In genomic region chr10:102410427-102411073, GRCh38 we compare ENCODE assay signal across 9 cellular contexts. TPM values are rescaled to one million over a fixed set of nuclear protein-coding genes. Genes with fewer than 3 reads are reported as not detected.
DNase-seq lines count a peak whose midpoint lies in the region; ATAC-seq, FAIRE-seq and TF ChIP-seq lines count a peak whose summit lies in the region.
"Had no signal": no experiment of that assay in that cellular context is flagged by ENCODE, and none has a peak within 500 bp of the region (broad histone marks: within the 10 kb centered on the region; RNA-seq: fewer than 3 reads in every experiment).

No MANE protein-coding gene starts in this region.

- H3K36me3 ChIP-seq in ES-I3 (ENCODE audit: insufficient read depth, low read length) (no peaks in the 10 kb centered on the region), heart right ventricle (no peaks in the 10 kb centered on the region), small intestine (ENCODE audit: control insufficient read depth in 2 of 2, insufficient read depth in 2 of 2, low read length in 2 of 2) (no peaks in the 10 kb centered on the region)

- 1 to 4% methylated on average over 47 to 48 of the region's 48 CpGs for WGBS in heart right ventricle, 2 donors
- 2 to 8% (median 2%) methylated on average over 40 to 48 of the region's 48 CpGs for WGBS in small intestine, 3 donors

- peaks cover 13 to 82% (median 80%) of the 10 kb centered on the region in 7 donors for H3K27me3 ChIP-seq in heart right ventricle
- H3K27me3 ChIP-seq in small intestine (ENCODE audit: control insufficient read depth in 2 of 2, insufficient read depth in 2 of 2, low read length in 2 of 2) = peaks cover 24 to 31% of the 10 kb centered on the region in 2 donors

- no peaks in the 10 kb centered on the region for H3K9me3 ChIP-seq in ES-I3 (ENCODE audit: control insufficient read depth, insufficient read depth, low read length)
- H3K9me3 ChIP-seq in heart right ventricle = no peaks in the 10 kb centered on the region
- no peaks in the 10 kb centered on the region for H3K9me3 ChIP-seq in small intestine (ENCODE audit: control insufficient read depth, low read depth)

- H3K4me1 ChIP-seq in ES-I3 (ENCODE audit: insufficient read depth, low read length) = peaks cover 21% of the 10 kb centered on the region
- H3K4me1 ChIP-seq in heart right ventricle = peaks cover 0 to 24% (median 13%) of the 10 kb centered on the region in 9 donors
- no peaks in the 10 kb centered on the region for H3K4me1 ChIP-seq in small intestine (ENCODE audit: control insufficient read depth in 2 of 2, insufficient read depth in 1 of 2, low read depth in 1 of 2, low read length in 1 of 2)

- ATAC-seq in heart right ventricle = peak in 3 of 8 donors; percentile 4 to 22 (median 22)
- ATAC-seq in sciatic nerve = peak; percentile 9

- H3K4me3 ChIP-seq in heart right ventricle (peak overlapping the region in 9 of 10 donors; percentile 12 to 46 (median 37)), small intestine (ENCODE audit: low read depth in 1 of 2, low read length in 2 of 2) (peak overlapping the region in 1 of 2 donors; percentile 23)

- no peak for FAIRE-seq in small intestine (lab: Jason Lieb, UNC)

- H3K9ac ChIP-seq in ES-I3 (ENCODE audit: low read depth, low read length) = peak overlapping the region; percentile 60

- TF ChIP-seq CTCF in heart right ventricle (IDR thresholded peaks at IDR 0.05) = no peak

- DNase-seq in activated T-cell treated with anti-CD3 and anti-CD28 coated beads, Interleukin-2, amount 50 U/mL, for 48 hours = peak; percentile 75 to 80
- DNase-seq in heart right ventricle (no peak), sciatic nerve (ENCODE audit: low spot score) (no peak), NCI-H524 (lab: John Stamatoyannopoulos, UW) (no peak), HUDEP-2 (lab: John Stamatoyannopoulos, UW; ENCODE audit: unreplicated experiment in 76 of 76) (no peak), small intestine (no peak), foreskin melanocyte (no peak)

- no peak overlapping the region for H3K27ac ChIP-seq in heart right ventricle
- H3K27ac ChIP-seq in small intestine (ENCODE audit: low read depth in 1 of 2, low read length in 1 of 2) = no peak overlapping the region

- intact Hi-C loops in heart right ventricle (cut with DNase I) (loop anchor here in 1 of 10 donors (10.0 kb wide), 1 partner anchor 174 kb away; no protein-coding TSS in a partner anchor), sciatic nerve (cut with DNase I) (no loop called here)

RNA-seq across cellular contexts. Expression of gene PSD, which starts 8.0 kb away (rescaled TPM):
- total RNA-seq in heart right ventricle = 1 to 10 TPM in 4 of 10 donors, under 1 TPM in 5, not detected in 1; 0.19 to 1.5 (median 0.61) TPM
- polyA plus RNA-seq in heart right ventricle = under 1 TPM; 0.37 to 0.42 TPM
- 1.9 TPM for total RNA-seq in sciatic nerve
- polyA plus RNA-seq in small intestine = 1 to 10 TPM; 1.1 to 4.4 (median 1.4) TPM

RNA-seq across cellular contexts. Expression of gene FBXL15, which starts 10.1 kb away (rescaled TPM):
- total RNA-seq in heart right ventricle = 10 to 100 TPM in 5 of 10 donors, 1 to 10 TPM in 5; 6.7 to 10.5 (median 9.9) TPM
- polyA plus RNA-seq in heart right ventricle = 10 to 100 TPM; 10.4 to 19.2 TPM
- total RNA-seq in sciatic nerve = 11.1 TPM
- 10 to 100 TPM; 34.1 to 47.0 (median 35.1) TPM for polyA plus RNA-seq in small intestine

RNA-seq across cellular contexts. Expression of gene NFKB2, which starts 15.0 kb away (rescaled TPM):
- total RNA-seq in heart right ventricle (10 to 100 TPM in 9 of 10 donors, 1 to 10 TPM in 1; 9.9 to 40.0 (median 15.7) TPM), sciatic nerve (64.1 TPM)
- polyA plus RNA-seq in heart right ventricle (10 to 100 TPM; 19.7 to 19.8 TPM), small intestine (10 to 100 TPM; 13.5 to 16.5 (median 14.6) TPM)

RNA-seq across cellular contexts. Expression of gene CUEDC2, which starts 21.8 kb away (rescaled TPM):
- total RNA-seq in heart right ventricle (10 to 100 TPM; 65.7 to 84.3 (median 79.1) TPM), sciatic nerve (101 TPM)
- polyA plus RNA-seq in heart right ventricle (10 to 100 TPM; 60.0 to 81.7 TPM), small intestine (10 to 100 TPM; 23.3 to 43.8 (median 25.7) TPM)

RNA-seq across cellular contexts. Expression of gene C10orf95, which starts 40.8 kb away (rescaled TPM):
- total RNA-seq in heart right ventricle (not detected), sciatic nerve (not detected)
- polyA plus RNA-seq in heart right ventricle (not detected), small intestine (under 1 TPM in 1 of 3 donors, not detected in 2; 0.61 TPM)
- total RNA-seq: subcutaneous adipose tissue had no signal

Comparison
In these comparisons a context has a peak if more than half of its experiments do, and no peak if none do; other contexts are left out.
1. DNase-seq: peak in activated T-cell treated with anti-CD3 and anti-CD28 coated beads, Interleukin-2, amount 50 U/mL, for 48 hours (2 of 2); none in heart right ventricle (0 of 2), sciatic nerve (single experiment), NCI-H524 (0 of 2), HUDEP-2 (0 of 76), small intestine (single experiment) and foreskin melanocyte (single experiment).